39 cellular contexts compared by ENCODE assay signal in genomic region chr6:92130944-92131343, GRCh38.
"Had no signal": no experiment of that assay in that cellular context is flagged by ENCODE, and none has a peak within 500 bp of the region (broad histone marks: within the 10 kb centered on the region; RNA-seq: fewer than 3 reads in every experiment).

No MANE protein-coding gene starts in this region.

- H3K36me3 ChIP-seq: adrenal gland, ascending aorta, brain microvascular endothelial cell, breast epithelium, cardiac muscle cell had no signal

- H3K4me3 ChIP-seq: adrenal gland, ascending aorta, body of pancreas, breast epithelium, cardiac muscle cell had no signal

- H3K27ac Mint-ChIP-seq: activated naive CD4-positive, alpha-beta T cell treated with anti-CD3 and anti-CD28 coated beads for 36 hours; activated naive CD4-positive, alpha-beta T cell treated with anti-CD3 and anti-CD28 coated beads, Interleukin-2, amount 10 ng/mL, durations not matched to agents 7 days and 5 days; activated naive CD4-positive, alpha-beta T cell treated with anti-CD3 and anti-CD28 coated beads, Interleukin-2, amount 50 U/mL, for 24 hours; activated naive CD4-positive, alpha-beta T cell treated with anti-CD3 and anti-CD28 coated beads, Interleukin-2, amount 50 U/mL, for 72 hours; activated naive CD8-positive, alpha-beta T cell; activated naive CD8-positive, alpha-beta T cell treated with anti-CD3 and anti-CD28 coated beads for 36 hours; activated naive CD8-positive, alpha-beta T cell treated with anti-CD3 and anti-CD28 coated beads, Interleukin-2, amount 10 ng/mL, durations not matched to agents 7 days and 5 days; activated naive CD8-positive, alpha-beta T cell treated with anti-CD3 and anti-CD28 coated beads, Interleukin-2, amount 50 U/mL, for 24 hours; activated T-cell treated with anti-CD3 and anti-CD28 coated beads, Interleukin-2, amount 50 U/mL, for 24 hours; activated T-cell treated with anti-CD3 and anti-CD28 coated beads, Interleukin-2, amount 50 U/mL, for 72 hours; activated T-helper 1 cell treated with anti-CD3 and anti-CD28 coated beads, Interleukin-12 subunit alpha, Interleukin-12 subunit beta, Interleukin-2, Interleukin-4 antibody, amounts not matched to agents 30 ng/mL and 10 ng/mL and 1 ng/mL, durations not matched to agents 14 hours and 24 hours and 36 hours; activated T-helper 17 cell treated with anti-CD3 and anti-CD28 coated beads, Interleukin-2, amount 50 U/mL, for 72 hours; activated T-helper 2 cell treated with anti-CD3 and anti-CD28 coated beads, Interferon-gamma antibody, Interleukin-2, Interleukin-4, amounts not matched to agents 10 μg/mL and 5 μg/mL and 100 μg/mL, durations not matched to agents 14 hours and 24 hours and 36 hours; brain had no signal

- H3K36me3 Mint-ChIP-seq: activated naive CD4-positive, alpha-beta T cell treated with anti-CD3 and anti-CD28 coated beads, Interleukin-2, amount 10 ng/mL, durations not matched to agents 7 days and 5 days; activated naive CD4-positive, alpha-beta T cell treated with anti-CD3 and anti-CD28 coated beads, Interleukin-2, amount 50 U/mL, for 24 hours; activated naive CD4-positive, alpha-beta T cell treated with anti-CD3 and anti-CD28 coated beads, Interleukin-2, amount 50 U/mL, for 72 hours; activated naive CD8-positive, alpha-beta T cell; activated naive CD8-positive, alpha-beta T cell treated with anti-CD3 and anti-CD28 coated beads for 36 hours; activated naive CD8-positive, alpha-beta T cell treated with anti-CD3 and anti-CD28 coated beads, Interleukin-2, amount 10 ng/mL, durations not matched to agents 7 days and 5 days; brain had no signal

- ATAC-seq: activated naive CD4-positive, alpha-beta T cell treated with anti-CD3 and anti-CD28 coated beads, Interleukin-2, amount 50 U/mL, for 72 hours; activated naive CD8-positive, alpha-beta T cell treated with anti-CD3 and anti-CD28 coated beads, Interleukin-2, amount 50 U/mL, for 24 hours; activated T-cell treated with anti-CD3 and anti-CD28 coated beads, Interleukin-2, amount 50 U/mL, for 4 hours; activated T-cell treated with anti-CD3 and anti-CD28 coated beads, Interleukin-2, amount 50 U/mL, for 72 hours; activated T-helper 17 cell treated with anti-CD3 and anti-CD28 coated beads, Interleukin-2, amount 50 U/mL, for 72 hours; body of pancreas had no signal

- H3K27me3 Mint-ChIP-seq: activated naive CD4-positive, alpha-beta T cell treated with anti-CD3 and anti-CD28 coated beads, Interleukin-2, amount 10 ng/mL, durations not matched to agents 7 days and 5 days; activated naive CD4-positive, alpha-beta T cell treated with anti-CD3 and anti-CD28 coated beads, Interleukin-2, amount 50 U/mL, for 24 hours; activated naive CD8-positive, alpha-beta T cell; activated naive CD8-positive, alpha-beta T cell treated with anti-CD3 and anti-CD28 coated beads for 36 hours; activated naive CD8-positive, alpha-beta T cell treated with anti-CD3 and anti-CD28 coated beads, Interleukin-2, amount 10 ng/mL, durations not matched to agents 7 days and 5 days; activated naive CD8-positive, alpha-beta T cell treated with anti-CD3 and anti-CD28 coated beads, Interleukin-2, amount 50 U/mL, for 24 hours; activated T-cell treated with anti-CD3 and anti-CD28 coated beads, Interleukin-2, amount 50 U/mL, for 24 hours; activated T-helper 17 cell treated with anti-CD3 and anti-CD28 coated beads, Interleukin-2, amount 50 U/mL, for 72 hours; brain; central memory CD8-positive, alpha-beta T cell had no signal

- H3K9me3 ChIP-seq: adrenal gland, ascending aorta, body of pancreas, breast epithelium had no signal

- DNase-seq: activated effector memory CD4-positive, alpha-beta T cell treated with anti-CD3 and anti-CD28 coated beads, Interleukin-2, amount 50 U/mL, for 16 hours; activated effector memory CD4-positive, alpha-beta T cell treated with Interleukin-2 at 50 U/mL for 16 hours; activated gamma-delta T cell; activated gamma-delta T cell treated with Interleukin-2 at 50 U/mL for 16 hours; activated naive CD4-positive, alpha-beta T cell; activated naive CD4-positive, alpha-beta T cell treated with anti-CD3 and anti-CD28 coated beads for 36 hours; activated naive CD4-positive, alpha-beta T cell treated with anti-CD3 and anti-CD28 coated beads, Interleukin-2, amount 10 ng/mL, durations not matched to agents 7 days and 5 days; activated naive CD4-positive, alpha-beta T cell treated with anti-CD3 and anti-CD28 coated beads, Interleukin-2, amount 50 U/mL, for 16 hours; activated naive CD4-positive, alpha-beta T cell treated with Interleukin-2 at 50 U/mL for 16 hours; activated naive CD8-positive, alpha-beta T cell treated with anti-CD3 and anti-CD28 coated beads for 36 hours; activated naive CD8-positive, alpha-beta T cell treated with anti-CD3 and anti-CD28 coated beads, Interleukin-2, amount 10 ng/mL, durations not matched to agents 7 days and 5 days; activated naive CD8-positive, alpha-beta T cell treated with anti-CD3 and anti-CD28 coated beads, Interleukin-2, amount 50 U/mL, for 24 hours; activated T-cell treated with anti-CD3 and anti-CD28 coated beads, Interleukin-2, amount 50 U/mL, for 24 hours; activated T-cell treated with anti-CD3 and anti-CD28 coated beads, Interleukin-2, amount 50 U/mL, for 4 hours; activated T-cell treated with anti-CD3 and anti-CD28 coated beads, Interleukin-2, amount 50 U/mL, for 48 hours; activated T-cell treated with anti-CD3 and anti-CD28 coated beads, Interleukin-2, amount 50 U/mL, for 72 hours; adrenal gland; amniotic stem cell; amygdala; anterior cingulate cortex; aorta; body of pancreas; brain microvascular endothelial cell; caudate nucleus; central memory CD4-positive, alpha-beta T cell; cerebellar nuclear complex had no signal

- H3K4me1 Mint-ChIP-seq: activated naive CD4-positive, alpha-beta T cell treated with anti-CD3 and anti-CD28 coated beads, Interleukin-2, amount 10 ng/mL, durations not matched to agents 7 days and 5 days; activated naive CD4-positive, alpha-beta T cell treated with anti-CD3 and anti-CD28 coated beads, Interleukin-2, amount 50 U/mL, for 24 hours; activated naive CD8-positive, alpha-beta T cell treated with anti-CD3 and anti-CD28 coated beads for 36 hours; activated naive CD8-positive, alpha-beta T cell treated with anti-CD3 and anti-CD28 coated beads, Interleukin-2, amount 10 ng/mL, durations not matched to agents 7 days and 5 days; activated naive CD8-positive, alpha-beta T cell treated with anti-CD3 and anti-CD28 coated beads, Interleukin-2, amount 50 U/mL, for 24 hours; activated T-helper 17 cell treated with anti-CD3 and anti-CD28 coated beads, Interleukin-2, amount 50 U/mL, for 72 hours; brain; central memory CD8-positive, alpha-beta T cell had no signal

- FAIRE-seq: astrocyte, bronchial epithelial cell had no signal

- H3K27ac ChIP-seq: adrenal gland, ascending aorta, body of pancreas, brain microvascular endothelial cell, breast epithelium, cardiac muscle cell had no signal

- H3K9me3 Mint-ChIP-seq: activated naive CD4-positive, alpha-beta T cell treated with anti-CD3 and anti-CD28 coated beads, Interleukin-2, amount 50 U/mL, for 24 hours; activated T-helper 2 cell treated with anti-CD3 and anti-CD28 coated beads, Interferon-gamma antibody, Interleukin-2, Interleukin-4, amounts not matched to agents 10 μg/mL and 5 μg/mL and 100 μg/mL, durations not matched to agents 14 hours and 24 hours and 36 hours; brain had no signal

- H3K4me3 Mint-ChIP-seq: activated naive CD4-positive, alpha-beta T cell treated with anti-CD3 and anti-CD28 coated beads for 36 hours; activated naive CD4-positive, alpha-beta T cell treated with anti-CD3 and anti-CD28 coated beads, Interleukin-2, amount 10 ng/mL, durations not matched to agents 7 days and 5 days; activated naive CD4-positive, alpha-beta T cell treated with anti-CD3 and anti-CD28 coated beads, Interleukin-2, amount 50 U/mL, for 24 hours; activated naive CD8-positive, alpha-beta T cell; activated naive CD8-positive, alpha-beta T cell treated with anti-CD3 and anti-CD28 coated beads for 36 hours; activated naive CD8-positive, alpha-beta T cell treated with anti-CD3 and anti-CD28 coated beads, Interleukin-2, amount 10 ng/mL, durations not matched to agents 7 days and 5 days; activated naive CD8-positive, alpha-beta T cell treated with anti-CD3 and anti-CD28 coated beads, Interleukin-2, amount 50 U/mL, for 24 hours; activated T-cell treated with anti-CD3 and anti-CD28 coated beads, Interleukin-2, amount 50 U/mL, for 24 hours; activated T-cell treated with anti-CD3 and anti-CD28 coated beads, Interleukin-2, amount 50 U/mL, for 4 hours; activated T-cell treated with anti-CD3 and anti-CD28 coated beads, Interleukin-2, amount 50 U/mL, for 72 hours; activated T-helper 1 cell treated with anti-CD3 and anti-CD28 coated beads, Interleukin-12 subunit alpha, Interleukin-12 subunit beta, Interleukin-2, Interleukin-4 antibody, amounts not matched to agents 30 ng/mL and 10 ng/mL and 1 ng/mL, durations not matched to agents 14 hours and 24 hours and 36 hours; activated T-helper 17 cell treated with anti-CD3 and anti-CD28 coated beads, Interleukin-2, amount 50 U/mL, for 72 hours; brain; central memory CD8-positive, alpha-beta T cell had no signal

- H3K4me1 ChIP-seq: adrenal gland, ascending aorta, body of pancreas, breast epithelium had no signal

- H3K27me3 ChIP-seq: adrenal gland, ascending aorta, body of pancreas, brain microvascular endothelial cell, breast epithelium, cardiac muscle cell had no signal
